ENCODE assay signal across 7 cellular contexts in the genomic region with DNA sequence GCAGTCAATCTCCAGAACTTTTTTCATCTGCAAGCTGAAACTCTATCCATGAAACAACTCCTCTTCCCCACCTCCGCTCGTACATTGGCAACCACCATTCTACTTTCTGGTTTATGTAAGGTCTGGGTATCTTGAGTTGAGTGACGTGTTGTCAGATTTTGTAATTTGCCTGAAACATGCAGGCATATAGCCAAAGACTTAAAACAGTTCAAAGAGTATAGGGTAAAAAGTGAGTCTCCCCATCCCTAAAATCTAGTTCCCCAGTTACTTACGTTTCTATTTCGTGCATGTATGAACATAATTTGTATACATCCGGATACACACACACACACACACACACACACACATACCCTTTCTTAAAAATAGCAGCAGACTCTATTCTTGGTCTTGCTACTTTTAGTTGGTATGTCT. TPM values are rescaled to one million over a fixed set of nuclear protein-coding genes. Genes with fewer than 3 reads are reported as not detected.
A peak's percentile ranks its signal among the peaks of the same experiment; 100 is the strongest.
DNase-seq lines count a peak whose midpoint lies in the region; ATAC-seq, FAIRE-seq and TF ChIP-seq lines count a peak whose summit lies in the region.

No MANE protein-coding gene starts in this region.

- H3K36me3 ChIP-seq in urinary bladder (ENCODE audit: insufficient read depth): no peaks in the 10 kb centered on the region

- H3K27ac ChIP-seq in urinary bladder (ENCODE audit: low read depth): peak overlapping the region; percentile 99

- in situ Hi-C loops in GM13976 (cut with MboI; ENCODE audit: low sequenced_read_pairs, unreplicated experiment): no loop called here

- peak overlapping the region; percentile 87 for H3K4me3 ChIP-seq in urinary bladder (ENCODE audit: low read depth, low read length)

- peak overlapping the region; percentile 99 for H3K4me3 Mint-ChIP-seq in memory B cell

- ATAC-seq in memory B cell (ENCODE audit: low read depth) (peak; percentile 4), HG03095 (IDR thresholded peaks at IDR 0.05; ENCODE audit: unreplicated experiment) (no peak)

- H3K36me3 Mint-ChIP-seq in memory B cell: no peaks in the 10 kb centered on the region

- TF ChIP-seq CTCF in GM13976 (IDR thresholded peaks at IDR 0.05; ENCODE audit: borderline replicate concordance, control extremely low read depth, extremely low read depth, insufficient read depth, missing control alignments): no peak

- no peak for FAIRE-seq in HTR-8/SVneo (lab: Jason Lieb, UNC)

- 34% methylated on average over 6 of the region's 6 CpGs for WGBS in urinary bladder

- H3K9me3 Mint-ChIP-seq in memory B cell: no peaks in the 10 kb centered on the region

- H3K4me1 Mint-ChIP-seq in memory B cell: peaks cover 52% of the 10 kb centered on the region

- peak; percentile 32 for DNase-seq in GM13976 (ENCODE audit: low spot score)
- peak; percentile 34 for DNase-seq in NCI-H69 (lab: John Stamatoyannopoulos, UW)
- DNase-seq in central memory CD4-positive, alpha-beta T cell: peak; percentile 5
- no peak for DNase-seq in memory B cell (ENCODE audit: low spot score in 2 of 2)
- DNase-seq in HTR-8/SVneo (ENCODE audit: insufficient read length, low spot score): no peak

- no peaks in the 10 kb centered on the region for H3K27me3 Mint-ChIP-seq in memory B cell

- peak overlapping the region; percentile 93 for H3K27ac Mint-ChIP-seq in memory B cell

- no peaks in the 10 kb centered on the region for H3K4me1 ChIP-seq in urinary bladder (ENCODE audit: insufficient read depth)

RNA-seq across cellular contexts. Expression of gene HSDL2, which starts 0.9 kb away (rescaled TPM):
- total RNA-seq in urinary bladder: 63.5 TPM
- 31.3 TPM for polyA plus RNA-seq in urinary bladder

RNA-seq across cellular contexts. Expression of gene PTBP3, which starts 47.4 kb away (rescaled TPM):
- 59.9 TPM for total RNA-seq in urinary bladder
- 12.0 TPM for polyA plus RNA-seq in urinary bladder

Comparison
In these comparisons a context has a peak if more than half of its experiments do, and no peak if none do; other contexts are left out.
1. DNase-seq: peak in GM13976 (single experiment), NCI-H69 (single experiment) and central memory CD4-positive, alpha-beta T cell (single experiment); none in memory B cell (0 of 2) and HTR-8/SVneo (single experiment).